8 cellular contexts compared by ENCODE assay signal in genomic region chr7:151233804-151234203, GRCh38. TPM values are rescaled to one million over a fixed set of nuclear protein-coding genes. Genes with fewer than 3 reads are reported as not detected.
DNase-seq lines count a peak whose midpoint lies in the region; ATAC-seq and TF ChIP-seq lines count a peak whose summit lies in the region.

No MANE protein-coding gene starts in this region.

- no peak overlapping the region for H2BK120ac ChIP-seq in trophoblast cell (ENCODE audit: insufficient read depth, low read length, poor library complexity)

- no peak overlapping the region for H4K91ac ChIP-seq in trophoblast cell (ENCODE audit: low read depth, low read length)

- H3K79me2 ChIP-seq in DOHH2 (ENCODE audit: control insufficient read depth, low read length) (peaks cover 31% of the 10 kb centered on the region), PC-3 (ENCODE audit: low read length) (peaks cover 47% of the 10 kb centered on the region), trophoblast cell (ENCODE audit: control insufficient read depth, insufficient read depth, low read length, poor library complexity) (peaks cover 11% of the 10 kb centered on the region)

- H2AK5ac ChIP-seq in trophoblast cell (ENCODE audit: low read length): no peak overlapping the region

- H2BK12ac ChIP-seq in trophoblast cell (ENCODE audit: low read length): no peak overlapping the region

- H3K4me2 ChIP-seq in DOHH2 (ENCODE audit: low read length) (peak overlapping the region; percentile 94), PC-3 (ENCODE audit: low read length) (peak overlapping the region; percentile 91), trophoblast cell (ENCODE audit: low read length) (peak overlapping the region; percentile 86)

- no peak overlapping the region for H2AFZ ChIP-seq in PC-3 (ENCODE audit: low read length)
- H2AFZ ChIP-seq in trophoblast cell (ENCODE audit: insufficient read depth, low read length, poor library complexity): no peak overlapping the region

- H3K27me3 ChIP-seq in DOHH2 (ENCODE audit: control insufficient read depth, low read length) (no peaks in the 10 kb centered on the region), PC-3 (ENCODE audit: low read length) (no peaks in the 10 kb centered on the region), trophoblast cell (ENCODE audit: insufficient read depth, low read length) (no peaks in the 10 kb centered on the region)

- H3K9ac ChIP-seq in PC-3 (ENCODE audit: low read length) (peak overlapping the region; percentile 97), trophoblast cell (ENCODE audit: low read length) (no peak overlapping the region)

- H3K27ac ChIP-seq in DOHH2 (ENCODE audit: low read depth, low read length) (no peak overlapping the region), PC-3 (ENCODE audit: low read length) (0 out of 2 replicates have a peak overlapping the region, but pooled peaks have one; percentile 75), trophoblast cell (ENCODE audit: low read depth, low read length) (no peak overlapping the region)

- no peak overlapping the region for H4K12ac ChIP-seq in trophoblast cell (ENCODE audit: low read depth, low read length)

- peaks cover 28% of the 10 kb centered on the region for H3K4me1 ChIP-seq in DOHH2 (ENCODE audit: control insufficient read depth, low read length)
- peaks cover 24% of the 10 kb centered on the region for H3K4me1 ChIP-seq in PC-3 (ENCODE audit: insufficient read depth, low read length)
- H3K4me1 ChIP-seq in trophoblast cell (ENCODE audit: control insufficient read depth in 1 of 2, insufficient read depth in 2 of 2, low read length in 2 of 2): peaks cover 4 to 10% of the 10 kb centered on the region in 2 experiments

- no peak for TF ChIP-seq CTCF in DOHH2 (IDR thresholded peaks at IDR 0.05; ENCODE audit: low read depth, low read length, poor library complexity, severe bottlenecking)
- TF ChIP-seq CTCF in PC-3 (conservative IDR thresholded peaks at IDR 0.05; ENCODE audit: low read depth, low read length): no peak
- no peak for TF ChIP-seq CTCF in epithelial cell of esophagus (IDR thresholded peaks at IDR 0.05; ENCODE audit: insufficient read depth, low read depth, low read length, missing control alignments)
- TF ChIP-seq CTCF in omental fat pad (IDR thresholded peaks at IDR 0.05): no peak

- H3K36me3 ChIP-seq in DOHH2 (ENCODE audit: control insufficient read depth, low read length) (peaks cover 45% of the 10 kb centered on the region), PC-3 (ENCODE audit: low read depth, low read length) (peaks cover 16% of the 10 kb centered on the region), trophoblast cell (ENCODE audit: control insufficient read depth in 1 of 2, insufficient read depth in 2 of 2, low read length in 2 of 2) (peaks cover 35 to 42% of the 10 kb centered on the region in 2 experiments)

- no TSS peak for BruUV-seq in PC-3 (replicated peaks; lab: Mats Ljungman, UMichigan)

- ATAC-seq in PC-3: no peak
- ATAC-seq in left lobe of liver: no peak
- no peak for ATAC-seq in omental fat pad (ENCODE audit: low FRiP score)

- peaks cover 4% of the 10 kb centered on the region; the same call in 1 of the 2 replicates for H3F3A ChIP-seq in DOHH2 (ENCODE audit: control insufficient read depth, insufficient read depth)
- no peaks in the 10 kb centered on the region for H3F3A ChIP-seq in PC-3 (ENCODE audit: low read length, unreplicated experiment)

- no peak overlapping the region for H3K23ac ChIP-seq in trophoblast cell (ENCODE audit: low read length)

- H4K8ac ChIP-seq in trophoblast cell (ENCODE audit: low read depth, low read length): no peak overlapping the region

- no CpG with 5 or more reads among the region's 9 CpGs for WGBS in trophoblast cell (ENCODE audit: extremely low coverage, insufficient coverage, insufficient read length)

- DNase-seq in PC-3 (no peak), epithelial cell of esophagus (ENCODE audit: low read depth) (no peak), trophoblast cell (no peak), left lobe of liver (ENCODE audit: low spot score) (no peak), omental fat pad (ENCODE audit: low spot score) (no peak), HT-29 (ENCODE audit: low spot score) (no peak), NOMO-1 treated with dmso at 0.1 percent for 144 hours (lab: John Stamatoyannopoulos, UW; ENCODE audit: unreplicated experiment) (no peak)

- H3K9me2 ChIP-seq in DOHH2 (replicated peaks; ENCODE audit: control insufficient read depth, low read length) (no peaks in the 10 kb centered on the region), PC-3 (replicated peaks; ENCODE audit: low read length) (no peaks in the 10 kb centered on the region)

- 0 out of 2 replicates have a peak, but pooled peaks cover 7% of the 10 kb centered on the region for H4K20me1 ChIP-seq in DOHH2 (ENCODE audit: control insufficient read depth, insufficient read depth, low read depth, low read length)
- no peaks in the 10 kb centered on the region for H4K20me1 ChIP-seq in PC-3 (ENCODE audit: low read length)

- H2BK5ac ChIP-seq in trophoblast cell (ENCODE audit: low read depth, low read length, poor library complexity): no peak overlapping the region

- H3K9me3 ChIP-seq in DOHH2 (ENCODE audit: control insufficient read depth, insufficient read depth, low read length) (no peaks in the 10 kb centered on the region), PC-3 (ENCODE audit: low read length) (no peaks in the 10 kb centered on the region), trophoblast cell (ENCODE audit: insufficient read depth, low read depth, low read length) (peaks cover 4% of the 10 kb centered on the region)

- peaks cover 6% of the 10 kb centered on the region for H3K79me1 ChIP-seq in trophoblast cell (ENCODE audit: low read length)

- POLR2A ChIA-PET in PC-3 (lab: Charles Lee; ENCODE audit: unreplicated experiment): no interaction called here

- H3K18ac ChIP-seq in trophoblast cell (ENCODE audit: low read length): no peak overlapping the region

- H3K4me3 ChIP-seq in DOHH2 (ENCODE audit: low read length) (peak overlapping the region; percentile 85), PC-3 (ENCODE audit: low read length) (peak overlapping the region; percentile 89), epithelial cell of esophagus (ENCODE audit: low read length) (peak overlapping the region; percentile 94), trophoblast cell (ENCODE audit: low read depth, low read length) (no peak overlapping the region)

- intact Hi-C loops in PC-3 (cut with micrococcal nuclease): no loop called here

- H3K14ac ChIP-seq in trophoblast cell (ENCODE audit: low read length): no peak overlapping the region

- peak overlapping the region; percentile 30 for H3K4ac ChIP-seq in trophoblast cell (ENCODE audit: low read depth, low read length)

- CTCF ChIA-PET in PC-3 (lab: Charles Lee): no interaction called here

RNA-seq across cellular contexts. Expression of gene CHPF2, which starts 1.5 kb away (rescaled TPM):
- total RNA-seq in PC-3 (2014; rRNA removed): 30.1 and 36.5 TPM in 2 replicates
- polyA plus RNA-seq in trophoblast cell (2013): 22.6 and 24.6 TPM in 2 replicates
- total RNA-seq in left lobe of liver: 16.1 TPM
- 10 to 100 TPM; 22.3 to 44.9 (median 34.0) TPM for total RNA-seq in omental fat pad
- 72.5 and 87.7 TPM in 2 replicates for total RNA-seq in HT-29 (2014; rRNA removed; shearing (Covaris generic))

RNA-seq across cellular contexts. Expression of gene ABCF2, which starts 6.8 kb away (rescaled TPM):
- total RNA-seq in PC-3 (2014; rRNA removed): 55.5 and 75.0 TPM in 2 replicates
- polyA plus RNA-seq in trophoblast cell (2013): 25.9 and 26.8 TPM in 2 replicates
- 7.8 TPM for total RNA-seq in left lobe of liver
- 10 to 100 TPM; 28.5 to 93.4 (median 44.7) TPM for total RNA-seq in omental fat pad
- total RNA-seq in HT-29 (2014; rRNA removed; shearing (Covaris generic)): 80.2 and 82.5 TPM in 2 replicates

RNA-seq across cellular contexts. Expression of gene SMARCD3, which starts 14.7 kb away (rescaled TPM):
- total RNA-seq in PC-3 (2014; rRNA removed) (8.6 and 9.1 TPM in 2 replicates), left lobe of liver (2.2 TPM), omental fat pad (10 to 100 TPM; 19.7 to 57.5 (median 31.2) TPM)
- 11.3 and 11.7 TPM in 2 replicates for polyA plus RNA-seq in trophoblast cell (2013)
- 1.1 and 1.3 TPM in 2 replicates for total RNA-seq in HT-29 (2014; rRNA removed; shearing (Covaris generic))

RNA-seq across cellular contexts. Expression of gene H2BK1, which starts 23.5 kb away (rescaled TPM):
- total RNA-seq in PC-3 (2014; rRNA removed) (not detected in 2 replicates), left lobe of liver (not detected), omental fat pad (not detected)
- polyA plus RNA-seq in trophoblast cell (2013): not detected in 2 replicates
- total RNA-seq in HT-29 (2014; rRNA removed; shearing (Covaris generic)): not detected in 2 replicates

RNA-seq across cellular contexts. Expression of gene ASB10, which starts 46.8 kb away (rescaled TPM):
- total RNA-seq in PC-3 (2014; rRNA removed) (not detected in 2 replicates), left lobe of liver (not detected), omental fat pad (not detected)
- not detected in 2 replicates for polyA plus RNA-seq in trophoblast cell (2013)
- total RNA-seq in HT-29 (2014; rRNA removed; shearing (Covaris generic)): not detected in 2 replicates
